Comparison of ENCODE assay signal across 8 cellular contexts in genomic region chr13:40271931-40272775, GRCh38.
DNase-seq lines count a peak whose midpoint lies in the region; ATAC-seq and TF ChIP-seq lines count a peak whose summit lies in the region.

No MANE protein-coding gene starts in this region.

- in situ Hi-C loops in Caki2 (cut with HindIII; ENCODE audit: low pct_unique_long_range_greater_than_20kb, low sequenced_read_pairs): no loop called here

- no peaks in the 10 kb centered on the region for H3K4me1 ChIP-seq in mucosa of descending colon (ENCODE audit: low read depth)

- H3K27ac Mint-ChIP-seq in stimulated activated naive CD8-positive, alpha-beta T cell treated with anti-CD3 and anti-CD28 coated beads, Interleukin-15, amount 100 ng/mL, for 72 hours: peak overlapping the region; percentile 66 to 68

- no peak for TF ChIP-seq CTCF in mucosa of descending colon (IDR thresholded peaks at IDR 0.05)

- no peaks in the 10 kb centered on the region for H3K9me3 Mint-ChIP-seq in stimulated activated naive CD8-positive, alpha-beta T cell treated with anti-CD3 and anti-CD28 coated beads, Interleukin-15, amount 100 ng/mL, for 72 hours

- peak overlapping the region in 1 of 2 donors; percentile 72 for H3K4me3 Mint-ChIP-seq in stimulated activated naive CD8-positive, alpha-beta T cell treated with anti-CD3 and anti-CD28 coated beads, Interleukin-15, amount 100 ng/mL, for 72 hours

- H3K27me3 Mint-ChIP-seq in stimulated activated naive CD8-positive, alpha-beta T cell treated with anti-CD3 and anti-CD28 coated beads, Interleukin-15, amount 100 ng/mL, for 72 hours: no peaks in the 10 kb centered on the region

- no peaks in the 10 kb centered on the region for H3K36me3 ChIP-seq in mucosa of descending colon (ENCODE audit: low read depth)

- H3K27ac ChIP-seq in caudate nucleus (ENCODE audit: low read depth, low read length): peak overlapping the region; percentile 87

- no peak overlapping the region for H3K4me3 ChIP-seq in mucosa of descending colon

- H3K9me3 ChIP-seq in mucosa of descending colon: no peaks in the 10 kb centered on the region

- H3K4me1 Mint-ChIP-seq in stimulated activated naive CD8-positive, alpha-beta T cell treated with anti-CD3 and anti-CD28 coated beads, Interleukin-15, amount 100 ng/mL, for 72 hours: peaks cover 39% of the 10 kb centered on the region

- ATAC-seq in mucosa of descending colon (peak; percentile 17), HG03442 (IDR thresholded peaks at IDR 0.05; ENCODE audit: unreplicated experiment) (no peak)
- peak; percentile 42 for ATAC-seq in stimulated activated naive CD8-positive, alpha-beta T cell treated with anti-CD3 and anti-CD28 coated beads, Interleukin-15, amount 100 ng/mL, for 72 hours

- DNase-seq in Caki2 (ENCODE audit: low read depth): peak; percentile 60
- peak; percentile 51 for DNase-seq in RPMI7951 (ENCODE audit: low read depth)
- peak in 48 of 61 donors; percentile 10 to 93 (median 52) for DNase-seq in caudate nucleus (lab: John Stamatoyannopoulos, UW)
- peak in 1 of 3 donors; percentile 25 for DNase-seq in mucosa of descending colon
- DNase-seq in stimulated activated naive CD8-positive, alpha-beta T cell treated with anti-CD3 and anti-CD28 coated beads, Interleukin-15, amount 100 ng/mL, for 72 hours: no peak
- no peak for DNase-seq in NCI-H524 treated with DMSO at 0.1 percent for 48 hours (lab: John Stamatoyannopoulos, UW)
- no peak for DNase-seq in UCSD-AML1 (lab: John Stamatoyannopoulos, UW; ENCODE audit: unreplicated experiment)

- intact Hi-C loops in mucosa of descending colon (cut with DNase I, micrococcal nuclease): no loop called here

Comparison
In these comparisons a context has a peak if more than half of its experiments do, and no peak if none do; other contexts are left out.
1. DNase-seq: peak in Caki2 (single experiment), RPMI7951 (single experiment) and caudate nucleus (48 of 61); none in stimulated activated naive CD8-positive, alpha-beta T cell treated with anti-CD3 and anti-CD28 coated beads, Interleukin-15, amount 100 ng/mL, for 72 hours (0 of 2), NCI-H524 treated with DMSO at 0.1 percent for 48 hours (single experiment) and UCSD-AML1 (single experiment).